10 cellular contexts compared by ENCODE assay signal in genomic region chr17:77388384-77389306, GRCh38.
A peak's percentile ranks its signal among the peaks of the same experiment; 100 is the strongest.
DNase-seq lines count a peak whose midpoint lies in the region; ATAC-seq and TF ChIP-seq lines count a peak whose summit lies in the region.
"Had no signal": no experiment of that assay in that cellular context is flagged by ENCODE, and none has a peak within 500 bp of the region (broad histone marks: within the 10 kb centered on the region; RNA-seq: fewer than 3 reads in every experiment).

No MANE protein-coding gene starts in this region.

- TF ChIP-seq CTCF in heart left ventricle (IDR thresholded peaks at IDR 0.05) (no peak), colonic mucosa (IDR thresholded peaks at IDR 0.05) (no peak), natural killer cell (IDR thresholded peaks at IDR 0.05) (no peak), vagina (IDR thresholded peaks at IDR 0.05) (no peak)

- H3K27ac ChIP-seq in heart left ventricle (peak overlapping the region; percentile 54 to 96 (median 84)), colonic mucosa (peak overlapping the region; percentile 69), vagina (peak overlapping the region; percentile 95)
- H3K27ac ChIP-seq: foreskin keratinocyte had no signal

- H3K9ac ChIP-seq in colonic mucosa (ENCODE audit: low read depth in 2 of 2, low read length in 2 of 2), result peak overlapping the region; percentile 46 to 58

- no peaks in the 10 kb centered on the region for H3K9me3 ChIP-seq in heart left ventricle
- no peaks in the 10 kb centered on the region for H3K9me3 ChIP-seq in colonic mucosa
- H3K9me3 ChIP-seq in vagina, result no peaks in the 10 kb centered on the region

- H3K27me3 Mint-ChIP-seq in natural killer cell (ENCODE audit: low read depth in 2 of 2), result no peaks in the 10 kb centered on the region

- ATAC-seq in heart left ventricle, result no peak
- ATAC-seq in natural killer cell, result no peak
- no peak for ATAC-seq in GM21529 (IDR thresholded peaks at IDR 0.05; ENCODE audit: unreplicated experiment)
- ATAC-seq: foreskin keratinocyte had no signal

- no peaks in the 10 kb centered on the region for H3K9me3 Mint-ChIP-seq in natural killer cell

- H3K4me3 ChIP-seq in heart left ventricle (peak overlapping the region in 11 of 12 donors; percentile 0 to 50 (median 24)), colonic mucosa (no peak overlapping the region), vagina (peak overlapping the region in 1 of 2 donors; percentile 28)

- H3K27ac Mint-ChIP-seq in natural killer cell, result peak overlapping the region; percentile 64 to 89

- intact Hi-C loops in heart left ventricle (cut with DNase I), result loop anchor here in 5 of 10 donors (2.0 to 5.0 kb wide), 3 partner anchors 16 to 46 kb away; no protein-coding TSS in a partner anchor
- intact Hi-C loops in cardiac septum (cut with DNase I), result no loop called here
- intact Hi-C loops in colonic mucosa (cut with DNase I), result no loop called here
- intact Hi-C loops in natural killer cell (cut with micrococcal nuclease), result no loop called here
- intact Hi-C loops in vagina (cut with DNase I), result no loop called here

- H3K36me3 ChIP-seq in heart left ventricle, result no peaks in the 10 kb centered on the region
- H3K36me3 ChIP-seq in colonic mucosa, result no peaks in the 10 kb centered on the region
- no peaks in the 10 kb centered on the region for H3K36me3 ChIP-seq in vagina

- in situ Hi-C loops in KBM-7 (cut with MboI; ENCODE audit: low pct_unique_long_range_greater_than_20kb, low sequenced_read_pairs), result no loop called here

- H3K36me3 Mint-ChIP-seq in natural killer cell, result no peaks in the 10 kb centered on the region

- H3K4me1 Mint-ChIP-seq in natural killer cell, result peaks cover 48 to 72% of the 10 kb centered on the region in 2 donors

- peak overlapping the region; percentile 81 for H3K4me3 Mint-ChIP-seq in natural killer cell

- DNase-seq in heart left ventricle, result peak in 2 of 5 donors; percentile 58 to 76
- no peak for DNase-seq in cardiac septum (ENCODE audit: low spot score)
- no peak for DNase-seq in colonic mucosa
- DNase-seq in natural killer cell, result no peak
- no peak for DNase-seq in vagina (ENCODE audit: extremely low spot score in 2 of 2)
- DNase-seq in KBM-7, result no peak
- no peak for DNase-seq in SW480 (ENCODE audit: low spot score)
- DNase-seq: activated CD4-positive, alpha-beta T cell treated with anti-CD3 and anti-CD28 coated beads for 1 hour; foreskin keratinocyte had no signal

- TF ChIP-seq POLR2A in heart left ventricle (IDR thresholded peaks at IDR 0.05) (no peak), vagina (IDR thresholded peaks at IDR 0.05) (no peak)

- H3K4me1 ChIP-seq in heart left ventricle (peaks cover 50 to 97% (median 94%) of the 10 kb centered on the region in 12 donors), colonic mucosa (peaks cover 31% of the 10 kb centered on the region), vagina (peaks cover 96% of the 10 kb centered on the region)

- 38 to 56% (median 42%) methylated on average over 29 of the region's 29 CpGs for WGBS in heart left ventricle, 4 donors

- H3K27me3 ChIP-seq in heart left ventricle, result no peaks in the 10 kb centered on the region
- H3K27me3 ChIP-seq in colonic mucosa, result no peaks in the 10 kb centered on the region
- H3K27me3 ChIP-seq in vagina, result no peaks in the 10 kb centered on the region
- H3K27me3 ChIP-seq: foreskin keratinocyte had no signal
